In the genomic region with DNA sequence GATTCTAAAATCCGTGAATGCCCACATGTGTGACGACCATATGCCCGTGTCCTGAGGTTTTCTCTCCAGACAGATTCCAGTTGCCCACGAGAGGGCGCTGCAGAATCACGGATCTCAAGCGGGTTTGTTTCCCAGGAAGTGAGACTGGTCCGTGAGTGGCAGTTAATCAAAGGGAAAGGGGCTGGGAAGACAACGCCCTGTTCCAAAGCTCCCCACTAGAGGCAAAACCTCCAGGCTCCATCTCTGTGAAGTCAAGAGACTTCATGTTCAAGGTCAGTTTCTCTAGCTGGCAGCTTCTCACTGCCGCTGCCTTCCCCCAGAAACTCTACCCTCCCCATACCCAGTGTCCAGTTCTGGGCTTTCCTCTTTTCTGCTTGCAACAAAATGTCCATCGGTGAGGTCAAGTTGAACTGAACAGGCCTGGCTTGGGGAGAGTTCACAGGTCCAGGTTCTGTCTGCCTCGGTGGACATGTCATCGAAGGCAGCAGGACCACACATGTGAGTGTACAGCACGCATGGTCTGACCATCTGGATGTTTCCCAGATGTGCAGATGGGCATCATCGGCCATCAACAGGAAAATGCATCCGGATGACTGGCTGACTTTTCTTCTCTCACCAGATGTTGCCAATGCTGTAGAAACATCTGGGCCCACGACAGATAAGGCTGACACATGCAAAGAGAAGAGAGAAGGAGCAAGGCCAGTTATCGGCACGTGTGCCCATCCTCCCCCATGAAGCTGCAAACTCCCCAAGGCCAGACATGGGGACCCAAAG, we compare ENCODE assay signal across 8 cellular contexts. TPM values are rescaled to one million over a fixed set of nuclear protein-coding genes. Genes with fewer than 3 reads are reported as not detected.
DNase-seq lines count a peak whose midpoint lies in the region; ATAC-seq and TF ChIP-seq lines count a peak whose summit lies in the region.

No MANE protein-coding gene starts in this region.

- in situ Hi-C loops in HAP-1 (cut with MboI; ENCODE audit: low sequenced_read_pairs) = loop anchor here (5.0 kb wide), 2 partner anchors 208 to 338 kb away; no protein-coding TSS in a partner anchor

- H3K36me3 ChIP-seq in HAP-1 (replicated peaks) = no peaks in the 10 kb centered on the region
- H3K36me3 ChIP-seq in left lung = no peaks in the 10 kb centered on the region

- H3K27ac Mint-ChIP-seq in chondrocyte (ENCODE audit: unreplicated experiment) = no peak overlapping the region

- H3K27me3 ChIP-seq in HAP-1 (ENCODE audit: low read depth) (peaks cover 3% of the 10 kb centered on the region; the same call in 1 of the 2 replicates), left lung (no peaks in the 10 kb centered on the region)

- intact Hi-C loops in left lung (cut with DNase I) = loop anchor here (5.0 kb wide), 1 partner anchor 333 kb away; no protein-coding TSS in a partner anchor

- TF ChIP-seq CTCF in AG10803 (conservative IDR thresholded peaks at IDR 0.05; ENCODE audit: low read length) = peak; percentile 86
- peak; percentile 96 for TF ChIP-seq CTCF in chondrocyte (IDR thresholded peaks at IDR 0.05)
- peak; percentile 84 to 86 for TF ChIP-seq CTCF in left lung (IDR thresholded peaks at IDR 0.05)

- H3K36me3 Mint-ChIP-seq in chondrocyte (ENCODE audit: low read depth) = no peaks in the 10 kb centered on the region

- H3K4me3 Mint-ChIP-seq in chondrocyte (ENCODE audit: unreplicated experiment) = peak overlapping the region; percentile 7

- H3K9me3 ChIP-seq in HAP-1 = no peaks in the 10 kb centered on the region
- H3K9me3 ChIP-seq in left lung = no peaks in the 10 kb centered on the region

- peak overlapping the region; percentile 36 for H3K4me3 ChIP-seq in AG10803 (ENCODE audit: low read length)
- H3K4me3 ChIP-seq in HAP-1 = no peak overlapping the region
- H3K4me3 ChIP-seq in left lung = no peak overlapping the region

- peaks cover 11% of the 10 kb centered on the region for H3K4me1 Mint-ChIP-seq in chondrocyte (ENCODE audit: low read depth)

- ATAC-seq in left lung (peak; percentile 95), HG03460 (IDR thresholded peaks at IDR 0.05; ENCODE audit: unreplicated experiment) (no peak)

- DNase-seq in AG10803 (ENCODE audit: low read depth) (peak; percentile 79), HAP-1 (ENCODE audit: low spot score in 2 of 2) (peak; percentile 99), NCI-H526 treated with DMSO at 0.1 percent for 48 hours (lab: John Stamatoyannopoulos, UW) (peak; percentile 77), chondrocyte (ENCODE audit: low spot score) (no peak), left lung (peak; percentile 77 to 90)
- DNase-seq in activated CD4-positive, alpha-beta T cell treated with anti-CD3 and anti-CD28 coated beads for 4 hours = peak; percentile 66 to 76
- DNase-seq in stimulated activated CD4-positive, alpha-beta T cell treated with anti-CD3 and anti-CD28 coated beads, TNF-alpha, amount 100 ng/mL, for 24 hours (ENCODE audit: low read depth in 3 of 3) = peak; percentile 52 to 68 (median 64)

- H3K27me3 Mint-ChIP-seq in chondrocyte (ENCODE audit: low read depth) = peaks cover 14% of the 10 kb centered on the region

- no peaks in the 10 kb centered on the region for H3K9me3 Mint-ChIP-seq in chondrocyte (ENCODE audit: low read depth)

- peaks cover 3% of the 10 kb centered on the region; the same call in 1 of the 2 replicates for H3K4me1 ChIP-seq in HAP-1
- no peaks in the 10 kb centered on the region for H3K4me1 ChIP-seq in left lung

- no peak overlapping the region for H3K27ac ChIP-seq in left lung

RNA-seq across cellular contexts. Expression of gene NOX5, which starts 44.9 kb away (rescaled TPM):
- total RNA-seq in chondrocyte (not detected in 3 replicates), left lung (under 1 TPM; 0.16 to 0.23 TPM)
